In the genomic region with DNA sequence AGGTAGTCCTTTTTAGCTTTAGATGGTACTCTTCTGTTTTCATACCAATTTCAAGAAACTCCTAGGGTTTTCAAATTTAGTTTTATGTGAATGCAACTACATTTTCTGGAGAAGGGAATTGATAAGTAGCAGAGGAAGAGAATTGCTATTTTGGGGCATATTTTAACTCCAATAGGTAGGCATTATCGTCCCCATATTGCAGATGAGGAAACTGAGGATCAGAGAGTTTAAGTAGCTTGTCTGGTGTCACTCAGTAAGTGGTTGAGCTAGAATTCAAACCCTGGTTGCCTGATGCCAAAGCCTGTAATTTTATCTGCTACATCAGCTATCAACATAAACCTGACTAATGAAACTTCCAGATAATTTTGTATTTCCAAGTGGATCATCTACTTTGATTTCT, we compare ENCODE assay signal across 1 cellular context.
TF ChIP-seq lines count a peak whose summit lies in the region.

No MANE protein-coding gene starts in this region.

TF ChIP-seq in SK-N-SH, 30 proteins besides CTCF, POLR2A, EP300 and RAD21 (continued from another document):
- TF ChIP-seq SIN3A (IDR thresholded peaks at IDR 0.05; ENCODE audit: borderline replicate concordance, low read depth, low read length) (no peak), FOXM1 (IDR thresholded peaks at IDR 0.05; ENCODE audit: low read depth) (no peak), POLR2AphosphoS5 (IDR thresholded peaks at IDR 0.05; ENCODE audit: low read depth, low read length) (no peak), GABPA (IDR thresholded peaks at IDR 0.05; ENCODE audit: low read depth) (no peak), USF1 (IDR thresholded peaks at IDR 0.05; ENCODE audit: borderline replicate concordance, low read depth) (no peak)
- TF ChIP-seq, protein P1, sequence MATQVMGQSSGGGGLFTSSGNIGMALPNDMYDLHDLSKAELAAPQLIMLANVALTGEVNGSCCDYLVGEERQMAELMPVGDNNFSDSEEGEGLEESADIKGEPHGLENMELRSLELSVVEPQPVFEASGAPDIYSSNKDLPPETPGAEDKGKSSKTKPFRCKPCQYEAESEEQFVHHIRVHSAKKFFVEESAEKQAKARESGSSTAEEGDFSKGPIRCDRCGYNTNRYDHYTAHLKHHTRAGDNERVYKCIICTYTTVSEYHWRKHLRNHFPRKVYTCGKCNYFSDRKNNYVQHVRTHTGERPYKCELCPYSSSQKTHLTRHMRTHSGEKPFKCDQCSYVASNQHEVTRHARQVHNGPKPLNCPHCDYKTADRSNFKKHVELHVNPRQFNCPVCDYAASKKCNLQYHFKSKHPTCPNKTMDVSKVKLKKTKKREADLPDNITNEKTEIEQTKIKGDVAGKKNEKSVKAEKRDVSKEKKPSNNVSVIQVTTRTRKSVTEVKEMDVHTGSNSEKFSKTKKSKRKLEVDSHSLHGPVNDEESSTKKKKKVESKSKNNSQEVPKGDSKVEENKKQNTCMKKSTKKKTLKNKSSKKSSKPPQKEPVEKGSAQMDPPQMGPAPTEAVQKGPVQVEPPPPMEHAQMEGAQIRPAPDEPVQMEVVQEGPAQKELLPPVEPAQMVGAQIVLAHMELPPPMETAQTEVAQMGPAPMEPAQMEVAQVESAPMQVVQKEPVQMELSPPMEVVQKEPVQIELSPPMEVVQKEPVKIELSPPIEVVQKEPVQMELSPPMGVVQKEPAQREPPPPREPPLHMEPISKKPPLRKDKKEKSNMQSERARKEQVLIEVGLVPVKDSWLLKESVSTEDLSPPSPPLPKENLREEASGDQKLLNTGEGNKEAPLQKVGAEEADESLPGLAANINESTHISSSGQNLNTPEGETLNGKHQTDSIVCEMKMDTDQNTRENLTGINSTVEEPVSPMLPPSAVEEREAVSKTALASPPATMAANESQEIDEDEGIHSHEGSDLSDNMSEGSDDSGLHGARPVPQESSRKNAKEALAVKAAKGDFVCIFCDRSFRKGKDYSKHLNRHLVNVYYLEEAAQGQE (IDR thresholded peaks at IDR 0.05; ENCODE audit: low read depth, low read length): no peak
